ENCODE assay signal across 1 cellular context in the genomic region with DNA sequence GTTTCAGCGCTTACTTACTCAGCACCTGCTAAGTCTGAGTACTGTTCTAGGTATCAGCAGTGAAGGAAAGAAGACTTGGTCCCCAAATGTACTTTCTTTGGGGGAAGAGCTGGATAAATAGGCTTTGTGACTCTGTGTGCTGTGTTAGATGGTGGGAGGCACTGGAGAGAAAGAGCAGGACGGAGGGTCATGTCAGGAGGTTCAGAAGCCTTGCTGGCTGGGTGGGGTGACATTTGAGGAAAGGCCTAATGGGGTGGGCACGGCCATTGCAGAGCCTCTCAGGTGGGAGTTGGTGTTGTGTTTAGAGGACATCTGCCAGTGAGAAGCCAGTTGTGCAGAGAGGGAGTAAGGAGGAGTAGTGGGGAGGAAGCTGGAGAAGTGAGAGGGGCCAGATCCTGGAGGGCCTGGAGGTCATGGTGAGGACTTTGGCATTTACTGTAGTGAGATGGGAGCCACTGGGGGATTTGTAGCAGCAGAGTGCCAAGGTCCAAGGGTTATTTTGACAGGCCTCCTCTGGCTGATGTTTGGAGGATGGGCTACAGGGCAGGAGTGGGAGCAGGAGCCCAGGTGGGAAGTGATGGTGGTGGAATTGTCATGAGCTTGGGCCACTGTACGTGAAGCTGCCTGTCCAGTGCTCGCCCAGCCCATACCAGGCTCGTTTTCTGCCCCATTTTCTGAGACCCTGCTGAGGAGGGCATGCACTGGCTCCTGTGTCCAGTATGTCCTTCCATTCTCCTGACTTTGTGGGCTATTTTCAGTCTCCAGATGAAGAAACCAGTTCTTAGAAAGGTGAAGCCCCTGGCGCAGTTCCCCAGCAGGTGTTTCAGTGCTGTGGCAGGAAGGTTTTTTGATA.
TF ChIP-seq lines count a peak whose summit lies in the region.

No MANE protein-coding gene starts in this region.

TF ChIP-seq in HepG2, 621 proteins besides CTCF, POLR2A, EP300 and RAD21 (continued from another document):
- TF ChIP-seq ZNF570 (CRISPR knock-in tag; IDR thresholded peaks at IDR 0.05; ENCODE audit: borderline replicate concordance) (0 out of 2 replicates have a peak, but pooled peaks have one; percentile 24), ZKSCAN5 (CRISPR knock-in tag; IDR thresholded peaks at IDR 0.05) (peak; percentile 89), ATF7 (IDR thresholded peaks at IDR 0.05) (no peak), ATF7 (CRISPR knock-in tag; IDR thresholded peaks at IDR 0.05) (peak; percentile 75; the same call in 1 of the 2 replicates), SMAD9 (CRISPR knock-in tag; IDR thresholded peaks at IDR 0.05) (no peak), ZEB1 (IDR thresholded peaks at IDR 0.05; ENCODE audit: insufficient replicate concordance, low read depth) (peak; percentile 64), RNF2 (conservative IDR thresholded peaks at IDR 0.05; ENCODE audit: low read depth) (no peak), GATAD1 (CRISPR knock-in tag; IDR thresholded peaks at IDR 0.05) (peak; percentile 23; the same call in 1 of the 2 replicates), ZBTB7A (CRISPR knock-in tag; IDR thresholded peaks at IDR 0.05) (0 out of 2 replicates have a peak, but pooled peaks have one; percentile 14), ZNF264 (CRISPR knock-in tag; IDR thresholded peaks at IDR 0.05) (peak; percentile 71; the same call in 1 of the 2 replicates), WIZ (CRISPR knock-in tag; IDR thresholded peaks at IDR 0.05) (peak; percentile 89; the same call in 1 of the 2 replicates), MXD4 (CRISPR knock-in tag; IDR thresholded peaks at IDR 0.05) (0 out of 2 replicates have a peak, but pooled peaks have one; percentile 59), RARG (CRISPR knock-in tag; IDR thresholded peaks at IDR 0.05; ENCODE audit: low read depth) (no peak), ZFAT (CRISPR knock-in tag; conservative IDR thresholded peaks at IDR 0.05) (no peak), MEIS2 (CRISPR knock-in tag; IDR thresholded peaks at IDR 0.05) (peak; percentile 66; the same call in 1 of the 2 replicates), NKX3-1 (CRISPR knock-in tag; IDR thresholded peaks at IDR 0.05) (no peak), KDM1A (CRISPR knock-in tag; IDR thresholded peaks at IDR 0.05) (0 out of 2 replicates have a peak, but pooled peaks have one; percentile 8), THYN1 (CRISPR knock-in tag; IDR thresholded peaks at IDR 0.05; ENCODE audit: borderline replicate concordance, low read depth) (no peak), HHEX (CRISPR knock-in tag; IDR thresholded peaks at IDR 0.05) (peak; percentile 52; the same call in 1 of the 2 replicates), REPIN1 (CRISPR knock-in tag; IDR thresholded peaks at IDR 0.05; ENCODE audit: borderline replicate concordance, low read depth) (0 out of 2 replicates have a peak, but pooled peaks have one; percentile 65), BRCA1 (CRISPR knock-in tag; IDR thresholded peaks at IDR 0.05) (no peak), ZNF563 (CRISPR knock-in tag; IDR thresholded peaks at IDR 0.05) (no peak), ZBTB3 (CRISPR knock-in tag; IDR thresholded peaks at IDR 0.05; ENCODE audit: borderline replicate concordance, low read depth) (no peak; the same call in 1 of the 2 replicates), ZNF44 (CRISPR knock-in tag; IDR thresholded peaks at IDR 0.05) (peak; percentile 79; the same call in 1 of the 2 replicates), KAT8 (CRISPR knock-in tag; IDR thresholded peaks at IDR 0.05) (peak; percentile 66), PPARG (CRISPR knock-in tag; conservative IDR thresholded peaks at IDR 0.05) (peak; percentile 81)
- TF ChIP-seq, protein P1, sequence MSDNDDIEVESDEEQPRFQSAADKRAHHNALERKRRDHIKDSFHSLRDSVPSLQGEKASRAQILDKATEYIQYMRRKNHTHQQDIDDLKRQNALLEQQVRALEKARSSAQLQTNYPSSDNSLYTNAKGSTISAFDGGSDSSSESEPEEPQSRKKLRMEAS (IDR thresholded peaks at IDR 0.05), result peak; percentile 48; the same call in 1 of the 2 replicates
- TF ChIP-seq, protein P2, sequence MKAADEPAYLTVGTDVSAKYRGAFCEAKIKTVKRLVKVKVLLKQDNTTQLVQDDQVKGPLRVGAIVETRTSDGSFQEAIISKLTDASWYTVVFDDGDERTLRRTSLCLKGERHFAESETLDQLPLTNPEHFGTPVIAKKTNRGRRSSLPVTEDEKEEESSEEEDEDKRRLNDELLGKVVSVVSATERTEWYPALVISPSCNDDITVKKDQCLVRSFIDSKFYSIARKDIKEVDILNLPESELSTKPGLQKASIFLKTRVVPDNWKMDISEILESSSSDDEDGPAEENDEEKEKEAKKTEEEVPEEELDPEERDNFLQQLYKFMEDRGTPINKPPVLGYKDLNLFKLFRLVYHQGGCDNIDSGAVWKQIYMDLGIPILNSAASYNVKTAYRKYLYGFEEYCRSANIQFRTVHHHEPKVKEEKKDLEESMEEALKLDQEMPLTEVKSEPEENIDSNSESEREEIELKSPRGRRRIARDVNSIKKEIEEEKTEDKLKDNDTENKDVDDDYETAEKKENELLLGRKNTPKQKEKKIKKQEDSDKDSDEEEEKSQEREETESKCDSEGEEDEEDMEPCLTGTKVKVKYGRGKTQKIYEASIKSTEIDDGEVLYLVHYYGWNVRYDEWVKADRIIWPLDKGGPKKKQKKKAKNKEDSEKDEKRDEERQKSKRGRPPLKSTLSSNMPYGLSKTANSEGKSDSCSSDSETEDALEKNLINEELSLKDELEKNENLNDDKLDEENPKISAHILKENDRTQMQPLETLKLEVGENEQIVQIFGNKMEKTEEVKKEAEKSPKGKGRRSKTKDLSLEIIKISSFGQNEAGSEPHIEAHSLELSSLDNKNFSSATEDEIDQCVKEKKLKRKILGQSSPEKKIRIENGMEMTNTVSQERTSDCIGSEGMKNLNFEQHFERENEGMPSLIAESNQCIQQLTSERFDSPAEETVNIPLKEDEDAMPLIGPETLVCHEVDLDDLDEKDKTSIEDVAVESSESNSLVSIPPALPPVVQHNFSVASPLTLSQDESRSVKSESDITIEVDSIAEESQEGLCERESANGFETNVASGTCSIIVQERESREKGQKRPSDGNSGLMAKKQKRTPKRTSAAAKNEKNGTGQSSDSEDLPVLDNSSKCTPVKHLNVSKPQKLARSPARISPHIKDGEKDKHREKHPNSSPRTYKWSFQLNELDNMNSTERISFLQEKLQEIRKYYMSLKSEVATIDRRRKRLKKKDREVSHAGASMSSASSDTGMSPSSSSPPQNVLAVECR (CRISPR knock-in tag; IDR thresholded peaks at IDR 0.05; ENCODE audit: borderline replicate concordance), result peak; percentile 51; the same call in 1 of the 2 replicates
- TF ChIP-seq, protein P3, sequence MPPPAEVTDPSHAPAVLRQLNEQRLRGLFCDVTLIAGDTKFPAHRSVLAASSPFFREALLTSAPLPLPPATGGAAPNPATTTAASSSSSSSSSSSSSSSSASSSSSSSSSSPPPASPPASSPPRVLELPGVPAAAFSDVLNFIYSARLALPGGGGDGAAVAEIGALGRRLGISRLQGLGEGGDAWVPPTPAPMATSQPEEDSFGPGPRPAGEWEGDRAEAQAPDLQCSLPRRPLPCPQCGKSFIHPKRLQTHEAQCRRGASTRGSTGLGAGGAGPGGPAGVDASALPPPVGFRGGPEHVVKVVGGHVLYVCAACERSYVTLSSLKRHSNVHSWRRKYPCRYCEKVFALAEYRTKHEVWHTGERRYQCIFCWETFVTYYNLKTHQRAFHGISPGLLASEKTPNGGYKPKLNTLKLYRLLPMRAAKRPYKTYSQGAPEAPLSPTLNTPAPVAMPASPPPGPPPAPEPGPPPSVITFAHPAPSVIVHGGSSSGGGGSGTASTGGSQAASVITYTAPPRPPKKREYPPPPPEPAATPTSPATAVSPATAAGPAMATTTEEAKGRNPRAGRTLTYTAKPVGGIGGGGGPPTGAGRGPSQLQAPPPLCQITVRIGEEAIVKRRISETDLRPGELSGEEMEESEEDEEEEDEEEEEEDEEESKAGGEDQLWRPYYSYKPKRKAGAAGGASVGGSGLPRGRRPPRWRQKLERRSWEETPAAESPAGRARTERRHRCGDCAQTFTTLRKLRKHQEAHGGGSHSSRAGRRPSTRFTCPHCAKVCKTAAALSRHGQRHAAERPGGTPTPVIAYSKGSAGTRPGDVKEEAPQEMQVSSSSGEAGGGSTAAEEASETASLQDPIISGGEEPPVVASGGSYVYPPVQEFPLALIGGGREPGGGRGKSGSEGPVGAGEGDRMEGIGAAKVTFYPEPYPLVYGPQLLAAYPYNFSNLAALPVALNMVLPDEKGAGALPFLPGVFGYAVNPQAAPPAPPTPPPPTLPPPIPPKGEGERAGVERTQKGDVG (CRISPR knock-in tag; IDR thresholded peaks at IDR 0.05; ENCODE audit: borderline replicate concordance), result peak; percentile 72; the same call in 1 of the 2 replicates
- TF ChIP-seq, protein P4, sequence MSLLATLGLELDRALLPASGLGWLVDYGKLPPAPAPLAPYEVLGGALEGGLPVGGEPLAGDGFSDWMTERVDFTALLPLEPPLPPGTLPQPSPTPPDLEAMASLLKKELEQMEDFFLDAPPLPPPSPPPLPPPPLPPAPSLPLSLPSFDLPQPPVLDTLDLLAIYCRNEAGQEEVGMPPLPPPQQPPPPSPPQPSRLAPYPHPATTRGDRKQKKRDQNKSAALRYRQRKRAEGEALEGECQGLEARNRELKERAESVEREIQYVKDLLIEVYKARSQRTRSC (CRISPR knock-in tag; IDR thresholded peaks at IDR 0.05; ENCODE audit: low read depth), result no peak; the same call in 1 of the 2 replicates
- TF ChIP-seq, protein P5, sequence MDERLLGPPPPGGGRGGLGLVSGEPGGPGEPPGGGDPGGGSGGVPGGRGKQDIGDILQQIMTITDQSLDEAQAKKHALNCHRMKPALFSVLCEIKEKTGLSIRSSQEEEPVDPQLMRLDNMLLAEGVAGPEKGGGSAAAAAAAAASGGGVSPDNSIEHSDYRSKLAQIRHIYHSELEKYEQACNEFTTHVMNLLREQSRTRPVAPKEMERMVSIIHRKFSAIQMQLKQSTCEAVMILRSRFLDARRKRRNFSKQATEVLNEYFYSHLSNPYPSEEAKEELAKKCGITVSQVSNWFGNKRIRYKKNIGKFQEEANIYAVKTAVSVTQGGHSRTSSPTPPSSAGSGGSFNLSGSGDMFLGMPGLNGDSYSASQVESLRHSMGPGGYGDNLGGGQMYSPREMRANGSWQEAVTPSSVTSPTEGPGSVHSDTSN (CRISPR knock-in tag; IDR thresholded peaks at IDR 0.05), result peak; percentile 61; the same call in 1 of the 2 replicates
